26 cellular contexts compared by ENCODE assay signal in genomic region chr6:52894278-52894677, GRCh38. TPM values are rescaled to one million over a fixed set of nuclear protein-coding genes. Genes with fewer than 3 reads are reported as not detected.
"Had no signal": no experiment of that assay in that cellular context is flagged by ENCODE, and none has a peak within 500 bp of the region (broad histone marks: within the 10 kb centered on the region; RNA-seq: fewer than 3 reads in every experiment).

No MANE protein-coding gene starts in this region.

- ATAC-seq: Panc1, PC-3 had no signal

- H3K4me2 ChIP-seq: SK-N-SH had no signal

- H3K9me3 ChIP-seq: MG63, SK-N-SH had no signal

- H3K4me3 ChIP-seq: MG63 had no signal

- H3K9ac ChIP-seq: SK-N-SH had no signal

- DNase-seq: IMR-90, Karpas-422, KG1, MG63, NCI-H1092, NCI-H1105 treated with DMSO at 0.1 percent for 48 hours, NCI-H1417 treated with DMSO at 0.1 percent for 48 hours, NCI-H146, NCI-H1694 treated with DMSO at 0.1 percent for 48 hours, NCI-H1930, NCI-H2081, NCI-H2107, NCI-H226, NCI-H446, NCI-H510A, NCI-H524 treated with DMSO at 0.1 percent for 48 hours, NCI-H69, NCI-H774, PC-3, SHP77, SK-N-SH had no signal

- H3K27me3 ChIP-seq: MG63 had no signal

- H3K36me3 ChIP-seq: MG63 had no signal

- H3K27ac ChIP-seq: RWPE1 had no signal

RNA-seq across cellular contexts. Expression of gene GSTA3, which starts 15.2 kb away (rescaled TPM):
- total RNA-seq: HT-29, IMR-90, OCI-LY7, PC-3, SK-MEL-5 had no signal

RNA-seq across cellular contexts. Expression of gene GSTA5, which starts 53.7 kb away (rescaled TPM):
- total RNA-seq: HT-29, IMR-90, OCI-LY7, PC-3, SK-MEL-5 had no signal
